In genomic region chr2:161243873-161244272, GRCh38 we compare ENCODE assay signal across 10 cellular contexts.
DNase-seq lines count a peak whose midpoint lies in the region; ATAC-seq and TF ChIP-seq lines count a peak whose summit lies in the region.
"Had no signal": no experiment of that assay in that cellular context is flagged by ENCODE, and none has a peak within 500 bp of the region (broad histone marks: within the 10 kb centered on the region; RNA-seq: fewer than 3 reads in every experiment).

No MANE protein-coding gene starts in this region.

- peaks cover 9 to 43% (median 17%) of the 10 kb centered on the region in 3 donors for H3K27me3 Mint-ChIP-seq in CD14-positive monocyte (ENCODE audit: low read depth in 3 of 3)
- no peaks in the 10 kb centered on the region for H3K27me3 Mint-ChIP-seq in IgD-negative memory B cell
- no peaks in the 10 kb centered on the region for H3K27me3 Mint-ChIP-seq in memory B cell

- ATAC-seq in activated naive CD4-positive, alpha-beta T cell treated with anti-CD3 and anti-CD28 coated beads, Interleukin-2, amount 50 U/mL, for 72 hours: peak; percentile 11 to 30
- ATAC-seq in memory B cell (ENCODE audit: low read depth) (no peak), GM19351 (IDR thresholded peaks at IDR 0.05; ENCODE audit: unreplicated experiment) (no peak), HG03439 (IDR thresholded peaks at IDR 0.05; ENCODE audit: unreplicated experiment) (no peak)

- no peak for TF ChIP-seq CTCF in CD14-positive monocyte (IDR thresholded peaks at IDR 0.05)

- peaks cover 2 to 4% of the 10 kb centered on the region in 2 donors for H3K36me3 Mint-ChIP-seq in CD14-positive monocyte
- H3K36me3 Mint-ChIP-seq in IgD-negative memory B cell: no peaks in the 10 kb centered on the region
- peaks cover 0 to 7% of the 10 kb centered on the region in 2 donors for H3K36me3 Mint-ChIP-seq in activated naive CD4-positive, alpha-beta T cell treated with anti-CD3 and anti-CD28 coated beads, Interleukin-2, amount 50 U/mL, for 72 hours
- H3K36me3 Mint-ChIP-seq in memory B cell: no peaks in the 10 kb centered on the region

- H3K27ac Mint-ChIP-seq in CD14-positive monocyte (no peak overlapping the region), IgD-negative memory B cell (peak overlapping the region; percentile 61 to 98 (median 96)), memory B cell (peak overlapping the region; percentile 93)
- H3K27ac Mint-ChIP-seq in activated naive CD4-positive, alpha-beta T cell treated with anti-CD3 and anti-CD28 coated beads, Interleukin-2, amount 50 U/mL, for 72 hours: peak overlapping the region; percentile 94 to 97

- H3K9me3 Mint-ChIP-seq in CD14-positive monocyte (peaks cover 0 to 7% (median 1%) of the 10 kb centered on the region in 7 donors), IgD-negative memory B cell (no peaks in the 10 kb centered on the region), memory B cell (no peaks in the 10 kb centered on the region)
- no peaks in the 10 kb centered on the region for H3K9me3 Mint-ChIP-seq in activated naive CD4-positive, alpha-beta T cell treated with anti-CD3 and anti-CD28 coated beads, Interleukin-2, amount 50 U/mL, for 72 hours

- H3K4me1 Mint-ChIP-seq in CD14-positive monocyte (peaks cover 20% of the 10 kb centered on the region), IgD-negative memory B cell (peaks cover 41 to 50% (median 49%) of the 10 kb centered on the region in 3 donors), memory B cell (peaks cover 36% of the 10 kb centered on the region)

- DNase-seq in CD14-positive monocyte (ENCODE audit: low spot score) (no peak), memory B cell (ENCODE audit: low spot score in 2 of 2) (no peak), SW480 (ENCODE audit: low spot score) (no peak)
- no peak for DNase-seq in activated naive CD4-positive, alpha-beta T cell treated with anti-CD3 and anti-CD28 coated beads, Interleukin-2, amount 50 U/mL, for 72 hours (ENCODE audit: low spot score in 2 of 2)
- DNase-seq in effector CD8-positive, alpha-beta T cell (lab: John Stamatoyannopoulos, UW): no peak
- DNase-seq: ovary, SW 1271 had no signal

- intact Hi-C loops in CD14-positive monocyte (cut with micrococcal nuclease): no loop called here

- H3K4me3 Mint-ChIP-seq in CD14-positive monocyte (peak overlapping the region; percentile 85 to 90), IgD-negative memory B cell (peak overlapping the region; percentile 85 to 98 (median 93)), memory B cell (peak overlapping the region; percentile 89)

Comparison
In these comparisons a context has a peak if more than half of its experiments do, and no peak if none do; other contexts are left out.
1. H3K27ac Mint-ChIP-seq: peak in IgD-negative memory B cell (3 of 3), activated naive CD4-positive, alpha-beta T cell treated with anti-CD3 and anti-CD28 coated beads, Interleukin-2, amount 50 U/mL, for 72 hours (2 of 2) and memory B cell (single experiment); none in CD14-positive monocyte (0 of 7).
2. ATAC-seq: peak in activated naive CD4-positive, alpha-beta T cell treated with anti-CD3 and anti-CD28 coated beads, Interleukin-2, amount 50 U/mL, for 72 hours (2 of 2); none in memory B cell (single experiment), GM19351 (single experiment) and HG03439 (single experiment).
3. Peak in every context shown above with its lines, with median percentiles within 50 percentile points of each other: H3K4me3 Mint-ChIP-seq.